In genomic region chr19:2350656-2351055, GRCh38 we compare ENCODE assay signal across 32 cellular contexts. TPM values are rescaled to one million over a fixed set of nuclear protein-coding genes. Genes with fewer than 3 reads are reported as not detected.
"Had no signal": no experiment of that assay in that cellular context is flagged by ENCODE, and none has a peak within 500 bp of the region (broad histone marks: within the 10 kb centered on the region; RNA-seq: fewer than 3 reads in every experiment).

No MANE protein-coding gene starts in this region.

- H3K27ac ChIP-seq: epithelial cell of prostate, esophagus squamous epithelium, gastrocnemius medialis, heart right ventricle, left lung had no signal

- ATAC-seq: effector memory CD8-positive, alpha-beta T cell; gastrocnemius medialis; heart right ventricle; left cardiac atrium; left lung; left ventricle myocardium superior; naive thymus-derived CD4-positive, alpha-beta T cell had no signal

- H3K4me3 ChIP-seq: esophagus squamous epithelium, gastrocnemius medialis, heart right ventricle, left lung, lung had no signal

- H3K27me3 ChIP-seq: esophagus squamous epithelium, gastrocnemius medialis, heart right ventricle, left lung had no signal

- FAIRE-seq: colon, endometrium had no signal

- H3K4me1 ChIP-seq: left lung had no signal

- H3K9me3 ChIP-seq: esophagus squamous epithelium, gastrocnemius medialis, heart right ventricle, left lung had no signal

- DNase-seq: cortex of kidney; effector CD8-positive, alpha-beta T cell; effector memory CD8-positive, alpha-beta T cell; endodermal cell; erythroblast; esophagus squamous epithelium; foreskin fibroblast; foreskin melanocyte; gastrocnemius medialis; glutamatergic neuron; head of caudate nucleus; heart right ventricle; hippocampal formation; immature natural killer cell; islet precursor cell; left cardiac atrium; left ventricle myocardium superior; mammary epithelial cell; mesendoderm; midbrain; naive thymus-derived CD4-positive, alpha-beta T cell had no signal

RNA-seq across cellular contexts. Expression of gene TMPRSS9, which starts 9.4 kb away (rescaled TPM):
- total RNA-seq: dermis microvascular lymphatic vessel endothelial cell; esophagus mucosa; gastrocnemius medialis; glomerular endothelial cell; heart right ventricle; kidney epithelial cell; left cardiac atrium; left lung; left ventricle myocardium superior; lower leg skin; mammary epithelial cell; mucosa of gallbladder; naive thymus-derived CD4-positive, alpha-beta T cell had no signal

RNA-seq across cellular contexts. Expression of gene LINGO3, which starts 42.7 kb away (rescaled TPM):
- total RNA-seq: dermis microvascular lymphatic vessel endothelial cell, esophagus mucosa, gastrocnemius medialis, glomerular endothelial cell, heart right ventricle, kidney epithelial cell, left cardiac atrium, left ventricle myocardium superior, mammary epithelial cell had no signal
